8 cellular contexts compared by ENCODE assay signal in the genomic region with DNA sequence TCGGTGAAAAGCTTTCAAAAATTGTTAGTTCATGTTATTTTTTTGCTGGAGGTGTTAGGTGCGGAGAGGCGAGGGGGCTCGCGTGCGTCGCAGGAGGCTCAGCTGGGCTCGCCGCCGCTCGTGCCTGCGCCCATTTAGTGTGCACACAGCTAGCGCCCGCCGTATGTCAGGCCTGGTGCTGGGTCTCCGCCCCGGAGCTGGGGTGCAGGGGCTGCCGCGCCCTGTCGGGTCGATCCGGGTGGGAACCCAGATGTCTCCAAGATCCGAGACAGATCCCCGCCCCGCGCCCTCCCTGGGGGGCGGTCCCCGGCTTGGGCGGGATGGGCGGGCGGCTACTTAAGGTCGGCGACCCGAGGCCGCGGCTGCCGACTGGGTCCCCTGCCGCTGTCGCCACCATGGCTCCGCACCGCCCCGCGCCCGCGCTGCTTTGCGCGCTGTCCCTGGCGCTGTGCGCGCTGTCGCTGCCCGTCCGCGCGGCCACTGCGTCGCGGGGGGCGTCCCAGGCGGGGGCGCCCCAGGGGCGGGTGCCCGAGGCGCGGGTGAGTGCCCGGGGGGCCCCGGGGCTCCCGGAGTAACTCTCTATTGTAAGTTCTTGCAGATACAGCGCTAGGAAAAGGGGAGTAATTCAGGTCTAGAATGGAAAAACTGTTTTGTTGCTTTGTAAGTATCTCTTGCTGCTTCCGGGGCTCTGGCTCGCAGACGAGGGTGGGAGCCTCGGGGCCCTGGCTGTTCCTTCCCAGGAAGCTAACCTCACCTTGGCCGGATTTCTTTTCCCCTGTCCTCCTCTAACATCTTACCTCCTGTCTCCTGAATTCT. TPM values are rescaled to one million over a fixed set of nuclear protein-coding genes. Genes with fewer than 3 reads are reported as not detected.
DNase-seq lines count a peak whose midpoint lies in the region; TF ChIP-seq lines count a peak whose summit lies in the region.

No MANE protein-coding gene starts in this region.

- peak overlapping the region; percentile 60 for H3K4me2 ChIP-seq in MM.1S (ENCODE audit: low read depth, low read length)

- no peaks in the 10 kb centered on the region for H3K9me2 ChIP-seq in MM.1S (replicated peaks; ENCODE audit: insufficient read depth, low read length)

- no peaks in the 10 kb centered on the region for H3F3A ChIP-seq in MM.1S (ENCODE audit: insufficient read depth, low read length)

- no peaks in the 10 kb centered on the region for H3K36me3 ChIP-seq in MM.1S (replicated peaks; ENCODE audit: insufficient read depth, low read length)
- H3K36me3 ChIP-seq in iPS DF 6.9 (ENCODE audit: control insufficient read depth, insufficient read depth, low read length), result no peaks in the 10 kb centered on the region
- H3K36me3 ChIP-seq in SJCRH30, result no peaks in the 10 kb centered on the region

- no peaks in the 10 kb centered on the region for H3K79me2 ChIP-seq in MM.1S (ENCODE audit: low read length)

- H3K4me1 ChIP-seq in MM.1S (ENCODE audit: low read length) (no peaks in the 10 kb centered on the region), iPS DF 6.9 (ENCODE audit: control insufficient read depth, insufficient read depth, low read length) (peaks cover 4% of the 10 kb centered on the region), SJCRH30 (no peaks in the 10 kb centered on the region)

- WGBS in iPS DF 6.9 (ENCODE audit: insufficient coverage, insufficient read length), result no CpG with 5 or more reads among the region's 74 CpGs

- H3K4me3 ChIP-seq in GM12875 (ENCODE audit: low read depth, low read length) (peak overlapping the region; percentile 40), MM.1S (ENCODE audit: low read length) (no peak overlapping the region; the same call in 1 of the 2 replicates), iPS DF 6.9 (ENCODE audit: low read length) (peak overlapping the region; percentile 39; the same call in 1 of the 2 replicates), SJCRH30 (no peak overlapping the region)

- H3K9me3 ChIP-seq in MM.1S (replicated peaks; ENCODE audit: insufficient read depth, low read length), result no peaks in the 10 kb centered on the region
- H3K9me3 ChIP-seq in iPS DF 6.9 (ENCODE audit: control insufficient read depth, insufficient read depth, low read length), result no peaks in the 10 kb centered on the region
- H3K9me3 ChIP-seq in SJCRH30 (replicated peaks), result no peaks in the 10 kb centered on the region

- H3K27me3 ChIP-seq in MM.1S (replicated peaks; ENCODE audit: insufficient read depth, low read length), result peaks cover 13% of the 10 kb centered on the region
- H3K27me3 ChIP-seq in iPS DF 6.9 (ENCODE audit: control insufficient read depth, insufficient read depth, low read length), result peaks cover 12% of the 10 kb centered on the region
- no peaks in the 10 kb centered on the region for H3K27me3 ChIP-seq in SJCRH30

- H3K27ac ChIP-seq in MM.1S (ENCODE audit: low read length) (no peak overlapping the region), angular gyrus (ENCODE audit: low read depth, low read length) (peak overlapping the region; percentile 91), iPS DF 6.9 (ENCODE audit: low read length) (no peak overlapping the region), SJCRH30 (no peak overlapping the region)

- no peaks in the 10 kb centered on the region for H4K20me1 ChIP-seq in MM.1S (ENCODE audit: insufficient read depth, low read length)

- TF ChIP-seq CTCF in GM12875 (IDR thresholded peaks at IDR 0.05; ENCODE audit: borderline replicate concordance, insufficient read depth, low read depth, low read length), result 0 out of 2 replicates have a peak, but pooled peaks have one; percentile 0
- no peak for TF ChIP-seq CTCF in MM.1S (IDR thresholded peaks at IDR 0.05; ENCODE audit: low read length)

- no peak overlapping the region; the same call in 1 of the 2 replicates for H2AFZ ChIP-seq in MM.1S (ENCODE audit: low read length)

- no peak for DNase-seq in MM.1S
- no peak for DNase-seq in iPS DF 6.9 (ENCODE audit: low read depth, low spot score)
- peak; percentile 63 for DNase-seq in putamen (ENCODE audit: low spot score)
- no peak for DNase-seq in effector CD4-positive, alpha-beta T cell
- no peak for DNase-seq in NCI-H345 treated with DMSO at 0.1 percent for 48 hours (lab: John Stamatoyannopoulos, UW; ENCODE audit: unreplicated experiment)
- no peak for DNase-seq in SJCRH30

- no peak overlapping the region for H3K9ac ChIP-seq in MM.1S (ENCODE audit: low read length)

RNA-seq across cellular contexts. Expression of a gene that starts 31.7 kb away (rescaled TPM):
- total RNA-seq in SJCRH30 (2014; rRNA removed; shearing (Covaris generic)), result 43.4 and 44.1 TPM in 2 replicates

Comparison
In these comparisons a context has a peak if more than half of its experiments do, and no peak if none do; other contexts are left out.
1. H3K4me3 ChIP-seq: peak in GM12875 (single experiment) and iPS DF 6.9 (single experiment); none in MM.1S (single experiment) and SJCRH30 (single experiment).